In genomic region chr2:37746883-37747282, GRCh38 we compare ENCODE assay signal across 10 cellular contexts.
"Had no signal": no experiment of that assay in that cellular context is flagged by ENCODE, and none has a peak within 500 bp of the region (broad histone marks: within the 10 kb centered on the region; RNA-seq: fewer than 3 reads in every experiment).

No MANE protein-coding gene starts in this region.

- H3K27ac Mint-ChIP-seq: HFFc6 had no signal

- H3K4me3 Mint-ChIP-seq: HFFc6 had no signal

- H3K36me3 ChIP-seq: HAP-1 had no signal

- H3K27ac ChIP-seq: GM23248, HL-60 had no signal

- H3K9me3 ChIP-seq: HAP-1 had no signal

- DNase-seq: GM23248, GOT3, H7, HFFc6, IMR-90, KG1 had no signal

- H3K9ac ChIP-seq: GM23248 had no signal

- H3K4me1 ChIP-seq: HAP-1 had no signal

- ATAC-seq: HCT116, K562 had no signal

- H3K4me3 ChIP-seq: GM23248, HAP-1, K562 had no signal
